In the genomic region with DNA sequence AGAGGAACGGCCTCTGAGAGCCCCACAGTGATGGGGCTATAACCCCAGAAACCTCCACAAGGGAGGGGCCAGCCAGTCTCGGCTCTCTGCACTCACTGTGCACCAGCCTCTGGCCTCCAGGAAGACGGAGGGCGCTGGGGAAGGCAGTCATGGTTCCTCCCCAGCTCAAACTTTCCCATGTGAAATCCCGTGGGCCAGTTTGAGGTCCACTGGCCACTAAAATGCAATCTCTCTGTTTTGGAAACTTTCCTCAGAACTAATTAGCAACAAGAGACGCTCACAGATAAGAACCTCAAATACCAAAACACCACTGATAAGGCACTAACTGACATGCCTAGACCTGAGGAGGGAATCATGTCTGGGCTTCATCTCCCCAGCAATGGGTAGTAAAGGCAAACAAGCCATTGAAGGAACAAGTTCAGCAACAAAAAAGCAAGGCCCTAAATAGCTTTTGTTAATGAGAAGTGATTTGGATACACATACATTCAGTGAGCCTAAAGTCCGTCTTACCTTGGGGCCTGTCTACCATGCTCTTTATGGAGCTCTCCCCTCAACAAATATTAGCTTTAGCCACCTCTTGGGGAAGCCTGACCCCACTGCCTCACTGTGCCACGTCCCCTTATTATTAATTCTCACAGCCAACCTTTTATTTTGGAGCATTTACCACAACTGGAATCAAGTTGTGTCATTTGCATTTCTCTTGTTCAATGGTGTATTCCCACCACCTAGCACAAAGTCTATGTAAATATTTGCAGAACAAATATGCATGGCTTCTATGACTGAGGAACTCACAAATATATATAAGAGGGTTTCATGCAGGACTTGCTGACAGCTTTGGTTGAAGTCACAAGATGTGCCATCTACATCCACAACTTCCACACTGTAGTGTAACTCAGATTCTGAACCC, we compare ENCODE assay signal across 16 cellular contexts. TPM values are rescaled to one million over a fixed set of nuclear protein-coding genes. Genes with fewer than 3 reads are reported as not detected.
DNase-seq lines count a peak whose midpoint lies in the region; ATAC-seq, FAIRE-seq and TF ChIP-seq lines count a peak whose summit lies in the region.
"Had no signal": no experiment of that assay in that cellular context is flagged by ENCODE, and none has a peak within 500 bp of the region (broad histone marks: within the 10 kb centered on the region; RNA-seq: fewer than 3 reads in every experiment).

No MANE protein-coding gene starts in this region.

- H3K9ac ChIP-seq in keratinocyte (ENCODE audit: control insufficient read depth, extremely low read depth, insufficient read depth, low read length), result no peak overlapping the region

- no peaks in the 10 kb centered on the region for H3K36me3 Mint-ChIP-seq in CD14-positive monocyte
- H3K36me3 Mint-ChIP-seq: naive B cell had no signal

- no peaks in the 10 kb centered on the region for H4K20me1 ChIP-seq in keratinocyte (ENCODE audit: control insufficient read depth, extremely low read depth, insufficient read depth, low read length)

- H3K4me3 Mint-ChIP-seq in CD14-positive monocyte, result no peak overlapping the region
- H3K4me3 Mint-ChIP-seq: activated CD8-positive, alpha-beta T cell treated with anti-CD3 and anti-CD28 coated beads, Interleukin-2, amount 10 ng/mL, durations not matched to agents 7 days and 5 days; activated naive CD4-positive, alpha-beta T cell treated with anti-CD3 and anti-CD28 coated beads for 36 hours; central memory CD8-positive, alpha-beta T cell had no signal

- peak overlapping the region in 1 of 7 donors; percentile 64 for H3K27ac Mint-ChIP-seq in CD14-positive monocyte
- H3K27ac Mint-ChIP-seq: activated CD8-positive, alpha-beta T cell treated with anti-CD3 and anti-CD28 coated beads, Interleukin-2, amount 10 ng/mL, durations not matched to agents 7 days and 5 days; activated naive CD4-positive, alpha-beta T cell treated with anti-CD3 and anti-CD28 coated beads for 36 hours had no signal

- peaks cover 13% of the 10 kb centered on the region for H3K4me1 Mint-ChIP-seq in CD14-positive monocyte
- H3K4me1 Mint-ChIP-seq: central memory CD8-positive, alpha-beta T cell had no signal

- peak overlapping the region; percentile 36 for H2AFZ ChIP-seq in keratinocyte (ENCODE audit: control insufficient read depth, low read length)

- H3K9me3 ChIP-seq in keratinocyte (ENCODE audit: control insufficient read depth, low read depth, low read length), result no peaks in the 10 kb centered on the region
- no peaks in the 10 kb centered on the region for H3K9me3 ChIP-seq in heart right ventricle
- H3K9me3 ChIP-seq: sigmoid colon had no signal

- ATAC-seq in GM19372 (IDR thresholded peaks at IDR 0.05; ENCODE audit: low read depth, unreplicated experiment) (peak; percentile 52), heart right ventricle (no peak)
- ATAC-seq: activated CD8-positive, alpha-beta T cell treated with anti-CD3 and anti-CD28 coated beads, Interleukin-2, amount 10 ng/mL, durations not matched to agents 7 days and 5 days had no signal

- no peaks in the 10 kb centered on the region for H3K9me3 Mint-ChIP-seq in CD14-positive monocyte
- H3K9me3 Mint-ChIP-seq: activated naive CD4-positive, alpha-beta T cell treated with anti-CD3 and anti-CD28 coated beads for 36 hours; central memory CD8-positive, alpha-beta T cell; naive B cell had no signal

- H3K4me3 ChIP-seq in keratinocyte (ENCODE audit: control insufficient read depth in 2 of 3, extremely low read depth in 1 of 3, insufficient read depth in 2 of 3, low read depth in 1 of 3, low read length in 3 of 3), result no peak overlapping the region
- no peak overlapping the region for H3K4me3 ChIP-seq in heart right ventricle
- H3K4me3 ChIP-seq: sigmoid colon had no signal

- peaks cover 0 to 2% (median 2%) of the 10 kb centered on the region in 3 donors for H3K27me3 Mint-ChIP-seq in CD14-positive monocyte (ENCODE audit: low read depth in 3 of 3)
- H3K27me3 Mint-ChIP-seq: naive B cell had no signal

- dilution Hi-C loops in keratinocyte (cut with MboI; ENCODE audit: extremely low pct_ligation_motif_present, low sequenced_read_pairs), result no loop called here

- H3K36me3 ChIP-seq in keratinocyte (ENCODE audit: control insufficient read depth in 2 of 2, extremely low read depth in 1 of 2, insufficient read depth in 2 of 2, low read length in 2 of 2) (peaks cover 0 to 3% of the 10 kb centered on the region in 2 experiments), heart right ventricle (no peaks in the 10 kb centered on the region)
- H3K36me3 ChIP-seq: sigmoid colon had no signal

- H3K9me1 ChIP-seq in keratinocyte (ENCODE audit: control insufficient read depth, extremely low read depth, insufficient read depth, low read length), result no peaks in the 10 kb centered on the region

- DNase-seq in NCI-H526 treated with DMSO at 0.1 percent for 48 hours (lab: John Stamatoyannopoulos, UW) (peak; percentile 86), keratinocyte (ENCODE audit: low read depth, low spot score) (no peak), NCI-H82 treated with DMSO at 0.1 percent for 48 hours (lab: John Stamatoyannopoulos, UW; ENCODE audit: unreplicated experiment) (no peak), CD14-positive monocyte (ENCODE audit: low spot score) (no peak), heart right ventricle (no peak)
- no peak for DNase-seq in activated CD8-positive, alpha-beta memory T cell treated with anti-CD3 and anti-CD28 coated beads, Interleukin-2, amount 50 U/mL, for 4 hours
- DNase-seq: activated CD8-positive, alpha-beta T cell treated with anti-CD3 and anti-CD28 coated beads, Interleukin-2, amount 10 ng/mL, durations not matched to agents 7 days and 5 days; activated naive CD4-positive, alpha-beta T cell treated with anti-CD3 and anti-CD28 coated beads for 36 hours; KBM-7; naive B cell; NCI-H187 treated with DMSO at 0.1 percent for 48 hours; sigmoid colon; T-helper 1 cell had no signal

- peak; percentile 87 for FAIRE-seq in keratinocyte (lab: Jason Lieb, UNC)

- intact Hi-C loops in CD14-positive monocyte (cut with micrococcal nuclease) (loop anchor here in 1 of 2 donors (5.0 kb wide), 1 partner anchor 39 kb away; no protein-coding TSS in a partner anchor), heart right ventricle (cut with DNase I) (no loop called here)

- 62 to 67% methylated on average over 8 of the region's 8 CpGs for WGBS in heart right ventricle, 2 donors

- H3K79me2 ChIP-seq in keratinocyte (ENCODE audit: control insufficient read depth, insufficient read depth, low read length), result no peaks in the 10 kb centered on the region

- peak overlapping the region; percentile 43 for H3K4me2 ChIP-seq in keratinocyte (ENCODE audit: control insufficient read depth, extremely low read depth, insufficient read depth, low read depth, low read length)

- TF ChIP-seq CTCF in C4-2B (conservative IDR thresholded peaks at IDR 0.05) (no peak), keratinocyte (optimal IDR thresholded peaks at IDR 0.05 in 1 of 3, IDR thresholded peaks at IDR 0.05 in 1 of 3, conservative IDR thresholded peaks at IDR 0.05 in 1 of 3; ENCODE audit: extremely low read depth in 1 of 3, insufficient read depth in 2 of 3, low read length in 3 of 3) (no peak), CD14-positive monocyte (IDR thresholded peaks at IDR 0.05) (no peak), heart right ventricle (IDR thresholded peaks at IDR 0.05) (no peak)

- H3K4me1 ChIP-seq in keratinocyte (ENCODE audit: control insufficient read depth, extremely low read depth, insufficient read depth, low read length) (peaks cover 33% of the 10 kb centered on the region), heart right ventricle (peaks cover 0 to 9% (median 0%) of the 10 kb centered on the region in 9 donors)
- H3K4me1 ChIP-seq: sigmoid colon had no signal

- peak overlapping the region; percentile 54 for H3K27ac ChIP-seq in C4-2B
- H3K27ac ChIP-seq in keratinocyte (ENCODE audit: control insufficient read depth, insufficient read depth, low read length), result peak overlapping the region; percentile 37
- no peak overlapping the region for H3K27ac ChIP-seq in heart right ventricle
- H3K27ac ChIP-seq: sigmoid colon had no signal

- H3K27me3 ChIP-seq in keratinocyte (ENCODE audit: control insufficient read depth, extremely low read depth, insufficient read depth, low read length) (no peaks in the 10 kb centered on the region), heart right ventricle (no peaks in the 10 kb centered on the region)
- H3K27me3 ChIP-seq: sigmoid colon had no signal

RNA-seq across cellular contexts. Expression of gene GLRX, which starts 56.1 kb away (rescaled TPM):
- polyA plus RNA-seq in keratinocyte (9.8 to 32.4 TPM (median 15.6 TPM) in 3 replicates), CD14-positive monocyte (100 to 1,000 TPM; 555 to 603 TPM), heart right ventricle (100 to 1,000 TPM in 1 of 2 donors, 10 to 100 TPM in 1; 51.6 to 116 TPM)
- polyA plus RNA-seq in keratinocyte (2011; ENCODE audit: low read depth), result 50.0 TPM
- 14.9 and 17.6 TPM in 2 replicates for polyA plus RNA-seq in keratinocyte (2011; cell fraction: cytosol; rRNA removed)
- polyA plus RNA-seq in keratinocyte (2011; cell fraction: nucleus; rRNA removed), result 8.6 and 10.4 TPM in 2 replicates
- polyA plus RNA-seq in keratinocyte (2012; ENCODE audit: low replicate concordance), result 12.5 and 112 TPM in 2 replicates
- polyA minus RNA-seq in keratinocyte, result 1.9 to 12.0 TPM (median 11.0 TPM) in 3 replicates
- not detected for polyA minus RNA-seq in keratinocyte (2011; cell fraction: cytosol; rRNA and poly(A)+ RNA removed)
- 5.9 and 7.2 TPM in 2 replicates for polyA minus RNA-seq in keratinocyte (2011; cell fraction: nucleus; rRNA and poly(A)+ RNA removed)
- 100 to 1,000 TPM in 7 of 10 donors, 10 to 100 TPM in 3; 68.7 to 156 (median 111) TPM for total RNA-seq in heart right ventricle

Comparison
In these comparisons a context has a peak if more than half of its experiments do, and no peak if none do; other contexts are left out.
1. H3K27ac ChIP-seq: peak in C4-2B (single experiment) and keratinocyte (single experiment); none in heart right ventricle (0 of 10).
2. RNA of gene GLRX, which starts 56.1 kb away (polyA plus RNA-seq): 555 to 603 TPM in CD14-positive monocyte; 51.6 to 116 TPM in heart right ventricle and 8.6 to 112 TPM in keratinocyte; every median in the first group is over 4 times any median in the second.